Comparison of ENCODE assay signal across 8 cellular contexts in genomic region chr11:79441159-79441875, GRCh38. TPM values are rescaled to one million over a fixed set of nuclear protein-coding genes. Genes with fewer than 3 reads are reported as not detected.
A peak's percentile ranks its signal among the peaks of the same experiment; 100 is the strongest.
DNase-seq lines count a peak whose midpoint lies in the region; ATAC-seq, FAIRE-seq and TF ChIP-seq lines count a peak whose summit lies in the region.

No MANE protein-coding gene starts in this region.

- H4K8ac ChIP-seq in mesendoderm (ENCODE audit: low read depth, low read length) = no peak overlapping the region

- TF ChIP-seq CTCF in A549 (IDR thresholded peaks at IDR 0.05) = no peak
- TF ChIP-seq CTCF in breast epithelium (IDR thresholded peaks at IDR 0.05) = no peak

- H2BK120ac ChIP-seq in mesendoderm (ENCODE audit: low read depth, low read length) = no peak overlapping the region

- H3K4me1 ChIP-seq in A549 = peaks cover 27% of the 10 kb centered on the region; the same call in 2 of the 3 replicates
- peaks cover 13% of the 10 kb centered on the region for H3K4me1 ChIP-seq in HAP-1
- H3K4me1 ChIP-seq in breast epithelium = peaks cover 8 to 18% of the 10 kb centered on the region in 2 donors
- peaks cover 9% of the 10 kb centered on the region for H3K4me1 ChIP-seq in mesendoderm (ENCODE audit: control insufficient read depth, low read depth, low read length)

- H3K9ac ChIP-seq in mesendoderm (ENCODE audit: low read length) = peak overlapping the region; percentile 99

- no peak for FAIRE-seq in A549 (lab: Jason Lieb, UNC)

- peak overlapping the region; percentile 83 for H3K4ac ChIP-seq in mesendoderm (ENCODE audit: low read depth, low read length)

- in situ Hi-C loops in HAP-1 (cut with MboI; ENCODE audit: low sequenced_read_pairs) = no loop called here

- H2AK5ac ChIP-seq in mesendoderm (ENCODE audit: low read length) = no peak overlapping the region

- peak overlapping the region; percentile 29 for H3K18ac ChIP-seq in mesendoderm (ENCODE audit: low read length)

- H3K56ac ChIP-seq in mesendoderm (ENCODE audit: low read length) = peak overlapping the region; percentile 99

- DNase-seq in A549 (ENCODE audit: low read depth in 1 of 2, low spot score in 1 of 2) (no peak), HAP-1 (ENCODE audit: low spot score in 2 of 2) (peak in 1 of 2 experiments; percentile 18), breast epithelium (ENCODE audit: low spot score in 2 of 2) (no peak), mesendoderm (peak; percentile 91), DMS114 treated with DMSO at 0.1 percent for 48 hours (lab: John Stamatoyannopoulos, UW; ENCODE audit: unreplicated experiment) (no peak), SW 1271 (lab: John Stamatoyannopoulos, UW) (no peak)
- DNase-seq in activated CD4-positive, alpha-beta T cell treated with anti-CD3 and anti-CD28 coated beads for 4 hours = no peak

- TF ChIP-seq POLR2A in A549 (IDR thresholded peaks at IDR 0.05; ENCODE audit: low read length) (no peak), breast epithelium (IDR thresholded peaks at IDR 0.05) (no peak)

- no peak overlapping the region for H4K5ac ChIP-seq in mesendoderm (ENCODE audit: low read length)

- 43% methylated on average over 20 of the region's 20 CpGs for WGBS in A549 (ENCODE audit: missing lambda C conversion rate)
- no CpG with 5 or more reads among the region's 20 CpGs for WGBS in mesendoderm (ENCODE audit: extremely low coverage, insufficient coverage, low lambda C conversion rate)

- TF ChIP-seq EP300 in A549 (IDR thresholded peaks at IDR 0.05) = no peak

- H3K27me3 ChIP-seq in HAP-1 (ENCODE audit: low read depth) (no peaks in the 10 kb centered on the region), breast epithelium (peaks cover 0 to 76% of the 10 kb centered on the region in 2 donors), mesendoderm (ENCODE audit: insufficient read depth, low read length, poor library complexity) (no peaks in the 10 kb centered on the region)

- H2BK5ac ChIP-seq in mesendoderm (ENCODE audit: low read length) = peak overlapping the region; percentile 24

- H3K4me3 ChIP-seq in A549 (peak overlapping the region; percentile 36), HAP-1 (peak overlapping the region; percentile 91), breast epithelium (peak overlapping the region; percentile 50 to 72 (median 54)), mesendoderm (ENCODE audit: low read length) (peak overlapping the region; percentile 92)

- H3K23ac ChIP-seq in mesendoderm (ENCODE audit: low read length) = no peak overlapping the region

- peak overlapping the region; percentile 98 for H3K4me2 ChIP-seq in A549
- peak overlapping the region; percentile 60 for H3K4me2 ChIP-seq in mesendoderm (ENCODE audit: low read length)

- intact Hi-C loops in breast epithelium (cut with DNase I; ENCODE audit: low total_unique reads) = no loop called here

- CTCF ChIA-PET in A549 (lab: Yijun Ruan, JAX) = interaction anchor here (0.7 to 1.2 kb wide), 4 partner anchors 10 to 67 kb away, joined by 3 read pairs; no protein-coding TSS in a partner anchor

- H2BK15ac ChIP-seq in mesendoderm (replicated peaks; ENCODE audit: low read depth) = no peak overlapping the region

- H3K9me3 ChIP-seq in A549 (no peaks in the 10 kb centered on the region), HAP-1 (no peaks in the 10 kb centered on the region), breast epithelium (no peaks in the 10 kb centered on the region)

- no peak for ATAC-seq in A549
- ATAC-seq in GM18907 (IDR thresholded peaks at IDR 0.05; ENCODE audit: unreplicated experiment) = no peak

- peaks cover 39% of the 10 kb centered on the region for H3K79me2 ChIP-seq in mesendoderm (ENCODE audit: control insufficient read depth, insufficient read depth, low read length)

- peaks cover 8% of the 10 kb centered on the region for H3K79me1 ChIP-seq in mesendoderm (ENCODE audit: low read length)

- no peak for TF ChIP-seq RAD21 in A549 (conservative IDR thresholded peaks at IDR 0.05 in 1 of 2, IDR thresholded peaks at IDR 0.05 in 1 of 2)

- POLR2A ChIA-PET in A549 (lab: Yijun Ruan, JAX) = no interaction called here

- no peaks in the 10 kb centered on the region for H3K36me3 ChIP-seq in HAP-1 (replicated peaks)
- H3K36me3 ChIP-seq in breast epithelium = no peaks in the 10 kb centered on the region
- H3K36me3 ChIP-seq in mesendoderm (ENCODE audit: control insufficient read depth, insufficient read depth, low read length) = no peaks in the 10 kb centered on the region

- H3K27ac ChIP-seq in A549 (no peak overlapping the region), breast epithelium (peak overlapping the region in 1 of 2 donors; percentile 61), mesendoderm (ENCODE audit: low read depth, low read length) (peak overlapping the region; percentile 45)

TF ChIP-seq in A549, 52 proteins besides CTCF, POLR2A, EP300 and RAD21:
- no peak for TF ChIP-seq RNF2 (IDR thresholded peaks at IDR 0.05; ENCODE audit: borderline replicate concordance, low read depth)

RNA-seq across cellular contexts. Expression of gene TENM4, which starts 0.5 kb away (rescaled TPM):
- polyA plus RNA-seq in A549 (2011; rRNA removed) (0.01 and 0.06 TPM in 2 replicates), A549 (2017; fragmentation: RNase III; extraction: RNeasy Plus Mini Kit Qiagen cat#74134 plus additional on column Dnase treatment) (0.12 to 0.31 TPM (median 0.18 TPM) in 3 replicates)
- 0.08 and 0.16 TPM in 2 replicates for polyA plus RNA-seq in A549 (2012; cell fraction: cytosol; rRNA removed)
- 0.05 and 0.33 TPM in 2 replicates for polyA plus RNA-seq in A549 (2012; cell fraction: nucleus; rRNA removed)
- 0.17 and 0.54 TPM in 2 replicates for polyA minus RNA-seq in A549 (2011; rRNA and poly(A)+ RNA removed)
- total RNA-seq in breast epithelium = 1 to 10 TPM in 2 of 3 donors, under 1 TPM in 1; 0.29 to 7.9 (median 4.8) TPM
- 32.1 TPM for polyA plus RNA-seq in mesendoderm (2013, experiment 1 of 2)
- 25.8 TPM for polyA plus RNA-seq in mesendoderm (2013, experiment 2 of 2)

Comparison
In these comparisons a context has a peak if more than half of its experiments do, and no peak if none do; other contexts are left out.
1. H3K4me3 ChIP-seq: peak in every context shown above with its lines; median percentile 92 in mesendoderm; 91 in HAP-1; 54 in breast epithelium; 36 in A549.